In the genomic region with DNA sequence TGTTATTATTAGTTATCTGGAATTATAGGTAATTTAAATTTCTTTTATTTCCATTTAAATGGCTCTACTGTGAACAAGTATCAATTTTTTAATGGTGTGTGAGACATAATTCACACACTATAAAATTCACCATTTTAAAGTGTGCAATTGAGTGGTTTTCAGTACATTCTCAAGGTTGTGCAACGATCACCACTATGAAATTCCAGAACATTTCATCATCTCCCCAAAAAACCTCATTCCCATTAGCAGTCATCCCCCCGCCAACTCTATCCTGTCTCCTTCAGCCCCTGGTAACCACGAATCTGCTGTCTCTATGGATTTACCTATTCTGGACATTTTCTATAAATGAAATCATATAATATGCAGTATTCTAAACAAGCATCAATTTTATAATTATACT, we compare ENCODE assay signal across 24 cellular contexts.
DNase-seq lines count a peak whose midpoint lies in the region; TF ChIP-seq lines count a peak whose summit lies in the region.
"Had no signal": no experiment of that assay in that cellular context is flagged by ENCODE, and none has a peak within 500 bp of the region (broad histone marks: within the 10 kb centered on the region; RNA-seq: fewer than 3 reads in every experiment).

No MANE protein-coding gene starts in this region.

- H3K27me3 ChIP-seq in ACC112 (ENCODE audit: insufficient read depth, low read length) (no peaks in the 10 kb centered on the region), brain microvascular endothelial cell (replicated peaks) (no peaks in the 10 kb centered on the region)
- H3K27me3 ChIP-seq: neutrophil, SJSA1, upper lobe of right lung had no signal

- no peak overlapping the region; the same call in 1 of the 2 replicates for H3K4me3 ChIP-seq in ACC112 (ENCODE audit: low read depth, low read length)
- H3K4me3 ChIP-seq in brain microvascular endothelial cell (ENCODE audit: low read depth, low read length) = no peak overlapping the region
- H3K4me3 ChIP-seq: HAP-1, SJSA1, upper lobe of right lung had no signal

- H3K27ac ChIP-seq in ACC112 (ENCODE audit: low read depth, low read length) (peak overlapping the region; percentile 74), brain microvascular endothelial cell (peak overlapping the region; percentile 25)
- H3K27ac ChIP-seq: neutrophil, SJSA1, upper lobe of right lung had no signal

- H3K4me1 Mint-ChIP-seq in HFFc6 (ENCODE audit: low read depth) = peaks cover 15% of the 10 kb centered on the region
- peaks cover 1% of the 10 kb centered on the region for H3K4me1 Mint-ChIP-seq in activated naive CD4-positive, alpha-beta T cell treated with anti-CD3 and anti-CD28 coated beads for 36 hours (ENCODE audit: low read depth)
- H3K4me1 Mint-ChIP-seq: central memory CD8-positive, alpha-beta T cell had no signal

- H3K27ac Mint-ChIP-seq in HFFc6 = no peak overlapping the region
- no peak overlapping the region for H3K27ac Mint-ChIP-seq in activated naive CD4-positive, alpha-beta T cell treated with anti-CD3 and anti-CD28 coated beads for 36 hours
- H3K27ac Mint-ChIP-seq: activated CD4-positive, alpha-beta T cell treated with anti-CD3 and anti-CD28 coated beads, Interleukin-2, amount 10 ng/mL, durations not matched to agents 24 days and 14 days; activated naive CD8-positive, alpha-beta T cell; stimulated activated memory B cell treated with anti-CD40 and anti-IgM and Interleukin-4, amounts not matched to agents 10 μg/mL and 1 μg/mL and 100 μg/mL, for 72 hours had no signal

- no peaks in the 10 kb centered on the region for H3K9me3 Mint-ChIP-seq in HFFc6
- no peaks in the 10 kb centered on the region for H3K9me3 Mint-ChIP-seq in activated naive CD4-positive, alpha-beta T cell treated with anti-CD3 and anti-CD28 coated beads for 36 hours
- H3K9me3 Mint-ChIP-seq: activated CD4-positive, alpha-beta T cell treated with anti-CD3 and anti-CD28 coated beads, Interleukin-2, amount 10 ng/mL, durations not matched to agents 24 days and 14 days; central memory CD8-positive, alpha-beta T cell; stimulated activated memory B cell treated with anti-CD40 and anti-IgM and Interleukin-4, amounts not matched to agents 10 μg/mL and 1 μg/mL and 100 μg/mL, for 72 hours had no signal

- no peak overlapping the region for H2AFZ ChIP-seq in ACC112 (ENCODE audit: low read length, unreplicated experiment)

- H3K36me3 ChIP-seq in ACC112 (ENCODE audit: insufficient read depth, low read length) = no peaks in the 10 kb centered on the region
- H3K36me3 ChIP-seq in brain microvascular endothelial cell (replicated peaks) = no peaks in the 10 kb centered on the region
- H3K36me3 ChIP-seq: HAP-1, neutrophil, SJSA1, upper lobe of right lung had no signal

- peak; percentile 28 for DNase-seq in HFFc6
- DNase-seq in brain microvascular endothelial cell = peak; percentile 45
- DNase-seq in hepatic stellate cell (ENCODE audit: low spot score) = peak; percentile 27
- DNase-seq in pons (ENCODE audit: low spot score) = no peak
- no peak for DNase-seq in cerebellar nuclear complex (lab: John Stamatoyannopoulos, UW)
- no peak for DNase-seq in activated naive CD4-positive, alpha-beta T cell treated with anti-CD3 and anti-CD28 coated beads for 36 hours
- no peak for DNase-seq in stimulated activated CD4-positive, alpha-beta T cell treated with anti-CD3 and anti-CD28 coated beads, Interleukin-15, amount 100 ng/mL, for 24 hours
- DNase-seq: ACHN; activated CD4-positive, alpha-beta T cell treated with anti-CD3 and anti-CD28 coated beads, Interleukin-2, amount 10 ng/mL, durations not matched to agents 24 days and 14 days; activated T-cell treated with anti-CD3 and anti-CD28 coated beads, Interleukin-2, amount 50 U/mL, for 1 hour; Caco-2; GF-D8; midbrain; NCI-H446; small intestine; T-helper 9 cell; upper lobe of right lung had no signal

- TF ChIP-seq CTCF in HFFc6 (IDR thresholded peaks at IDR 0.05) (no peak), brain microvascular endothelial cell (IDR thresholded peaks at IDR 0.05; ENCODE audit: low read depth, low read length, missing control alignments) (no peak)

- H3K36me3 Mint-ChIP-seq in HFFc6 (ENCODE audit: low read depth) = no peaks in the 10 kb centered on the region
- H3K36me3 Mint-ChIP-seq in activated naive CD4-positive, alpha-beta T cell treated with anti-CD3 and anti-CD28 coated beads for 36 hours (ENCODE audit: low read depth) = no peaks in the 10 kb centered on the region
- H3K36me3 Mint-ChIP-seq: activated naive CD8-positive, alpha-beta T cell; stimulated activated memory B cell treated with anti-CD40 and anti-IgM and Interleukin-4, amounts not matched to agents 10 μg/mL and 1 μg/mL and 100 μg/mL, for 72 hours had no signal

- H3K27me3 Mint-ChIP-seq in HFFc6 (ENCODE audit: insufficient read depth) = peaks cover 36% of the 10 kb centered on the region
- H3K27me3 Mint-ChIP-seq in activated naive CD4-positive, alpha-beta T cell treated with anti-CD3 and anti-CD28 coated beads for 36 hours (ENCODE audit: low read depth) = peaks cover 11% of the 10 kb centered on the region

- no peak overlapping the region for H3K4me3 Mint-ChIP-seq in HFFc6
- H3K4me3 Mint-ChIP-seq in activated naive CD4-positive, alpha-beta T cell treated with anti-CD3 and anti-CD28 coated beads for 36 hours = no peak overlapping the region
- H3K4me3 Mint-ChIP-seq: activated CD4-positive, alpha-beta T cell treated with anti-CD3 and anti-CD28 coated beads, Interleukin-2, amount 10 ng/mL, durations not matched to agents 24 days and 14 days; activated naive CD8-positive, alpha-beta T cell; central memory CD8-positive, alpha-beta T cell; stimulated activated memory B cell treated with anti-CD40 and anti-IgM and Interleukin-4, amounts not matched to agents 10 μg/mL and 1 μg/mL and 100 μg/mL, for 72 hours had no signal

- no peaks in the 10 kb centered on the region for H3K79me2 ChIP-seq in ACC112 (ENCODE audit: control insufficient read depth, insufficient read depth, low read length, unreplicated experiment)

- H3K4me1 ChIP-seq in ACC112 (ENCODE audit: control insufficient read depth, insufficient read depth, low read length, unreplicated experiment) = peaks cover 19% of the 10 kb centered on the region
- H3K4me1 ChIP-seq: Caco-2, HAP-1, SJSA1 had no signal

- CTCF ChIA-PET in activated naive CD4-positive, alpha-beta T cell treated with anti-CD3 and anti-CD28 coated beads for 36 hours (lab: Charles Lee) = interaction anchor here (1.1 to 1.3 kb wide), 2 partner anchors 17 to 30 kb away, joined by 3 read pairs; no protein-coding TSS in a partner anchor

- in situ Hi-C loops in brain microvascular endothelial cell (cut with HindIII; ENCODE audit: low pct_ligation_motif_present, low sequenced_read_pairs) = no loop called here

- intact Hi-C loops in activated naive CD4-positive, alpha-beta T cell treated with anti-CD3 and anti-CD28 coated beads for 36 hours (cut with micrococcal nuclease) = no loop called here

Comparison
In these comparisons a context has a peak if more than half of its experiments do, and no peak if none do; other contexts are left out.
1. DNase-seq: peak in HFFc6 (single experiment), brain microvascular endothelial cell (single experiment) and hepatic stellate cell (single experiment); none in pons (single experiment), cerebellar nuclear complex (0 of 2), activated naive CD4-positive, alpha-beta T cell treated with anti-CD3 and anti-CD28 coated beads for 36 hours (single experiment) and stimulated activated CD4-positive, alpha-beta T cell treated with anti-CD3 and anti-CD28 coated beads, Interleukin-15, amount 100 ng/mL, for 24 hours (single experiment).